In the genomic region with DNA sequence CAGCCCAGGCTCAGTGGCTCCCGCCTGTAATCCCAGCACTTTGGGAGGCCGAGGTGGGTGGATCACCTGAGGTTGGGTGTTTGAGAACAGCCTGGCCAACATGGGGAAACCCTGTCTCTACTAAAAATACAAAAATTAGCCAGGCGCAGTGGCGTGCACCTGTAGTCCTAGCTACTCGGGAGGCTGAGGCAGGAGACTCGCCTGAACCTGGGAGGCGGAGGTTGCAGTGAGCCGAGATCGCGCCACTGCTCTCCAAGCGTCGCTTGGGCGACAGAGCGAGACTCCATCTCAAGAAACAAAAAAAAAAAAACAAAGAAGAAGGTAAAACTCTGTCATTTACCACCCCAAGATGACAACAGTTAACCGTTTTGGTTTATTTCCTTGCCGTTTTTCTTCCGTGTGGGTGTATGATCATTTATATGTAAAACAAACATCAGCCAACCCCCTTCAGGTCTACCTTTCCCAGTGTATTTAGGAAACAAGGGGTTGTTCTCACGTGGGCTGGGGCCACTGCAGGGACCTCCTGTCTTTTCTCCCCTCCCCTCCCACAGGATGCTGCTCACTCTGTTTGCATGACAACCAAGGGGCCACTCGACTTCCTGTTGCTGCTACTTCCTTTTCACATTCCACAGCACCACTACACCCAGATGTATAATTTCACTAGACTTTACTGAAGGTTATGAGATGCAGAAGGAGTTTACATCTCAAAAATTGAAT, we compare ENCODE assay signal across 8 cellular contexts. TPM values are rescaled to one million over a fixed set of nuclear protein-coding genes. Genes with fewer than 3 reads are reported as not detected.
A peak's percentile ranks its signal among the peaks of the same experiment; 100 is the strongest.
DNase-seq lines count a peak whose midpoint lies in the region; ATAC-seq and TF ChIP-seq lines count a peak whose summit lies in the region.

No MANE protein-coding gene starts in this region.

- CTCF ChIA-PET in GM10248 (lab: Yijun Ruan, JAX) = interaction anchor here (1.1 to 2.0 kb wide), 5 partner anchors 10 to 14 kb away, joined by 3 to 10 read pairs (median 5); no protein-coding TSS in a partner anchor

- intact Hi-C loops in natural killer cell (cut with micrococcal nuclease) = no loop called here

- POLR2A ChIA-PET in GM10248 (lab: Yijun Ruan, JAX) = interaction anchor here (0.7 kb wide), 1 partner anchor 58 kb away, joined by 5 read pairs; no protein-coding TSS in a partner anchor

- no peaks in the 10 kb centered on the region for H3K9me3 Mint-ChIP-seq in natural killer cell

- H3K4me3 Mint-ChIP-seq in natural killer cell = peak overlapping the region; percentile 83

- peak overlapping the region; percentile 82 to 96 for H3K27ac Mint-ChIP-seq in natural killer cell

- ATAC-seq in GM21825 (IDR thresholded peaks at IDR 0.05; ENCODE audit: unreplicated experiment) = peak; percentile 67
- peak; percentile 84 to 96 (median 92) for ATAC-seq in natural killer cell

- H3K4me1 Mint-ChIP-seq in natural killer cell = peaks cover 25 to 37% of the 10 kb centered on the region in 2 donors

- H3K36me3 Mint-ChIP-seq in natural killer cell = no peaks in the 10 kb centered on the region

- TF ChIP-seq CTCF in GM10248 (IDR thresholded peaks at IDR 0.05; ENCODE audit: control extremely low read depth, extremely low read depth, low read depth, missing control alignments) (no peak), natural killer cell (IDR thresholded peaks at IDR 0.05) (no peak)

- DNase-seq in GM10248 (ENCODE audit: extremely low spot score) (peak; percentile 74), MV-4-11 (lab: John Stamatoyannopoulos, UW) (peak; percentile 73), activated T-helper 1 cell treated with Interleukin-2 at 50 U/mL for 16 hours (ENCODE audit: low read depth) (peak; percentile 59), natural killer cell (peak; percentile 24), NCI-H1436 (lab: John Stamatoyannopoulos, UW) (no peak), retina (no peak), inferior parietal cortex (ENCODE audit: extremely low spot score) (no peak)

- H3K27me3 Mint-ChIP-seq in natural killer cell (ENCODE audit: low read depth in 2 of 2) = no peaks in the 10 kb centered on the region

RNA-seq across cellular contexts. Expression of a gene that starts 13.6 kb away (rescaled TPM):
- 1 to 10 TPM; 2.4 to 5.6 (median 3.8) TPM for total RNA-seq in natural killer cell

RNA-seq across cellular contexts. Expression of a gene that starts 54.8 kb away (rescaled TPM):
- total RNA-seq in natural killer cell = 100 to 1,000 TPM in 2 of 3 donors, 10 to 100 TPM in 1; 92.0 to 104 (median 102) TPM

Comparison
In these comparisons a context has a peak if more than half of its experiments do, and no peak if none do; other contexts are left out.
1. DNase-seq: peak in GM10248 (single experiment), MV-4-11 (single experiment), activated T-helper 1 cell treated with Interleukin-2 at 50 U/mL for 16 hours (single experiment) and natural killer cell (single experiment); none in NCI-H1436 (single experiment), retina (single experiment) and inferior parietal cortex (single experiment).